17 cellular contexts compared by ENCODE assay signal in genomic region chr2:192146069-192147006, GRCh38. TPM values are rescaled to one million over a fixed set of nuclear protein-coding genes. Genes with fewer than 3 reads are reported as not detected.
A peak's percentile ranks its signal among the peaks of the same experiment; 100 is the strongest.
DNase-seq lines count a peak whose midpoint lies in the region; ATAC-seq and TF ChIP-seq lines count a peak whose summit lies in the region.
"Had no signal": no experiment of that assay in that cellular context is flagged by ENCODE, and none has a peak within 500 bp of the region (broad histone marks: within the 10 kb centered on the region; RNA-seq: fewer than 3 reads in every experiment).

No MANE protein-coding gene starts in this region.

- DNase-seq in HFFc6 (peak; percentile 54), astrocyte of the spinal cord (ENCODE audit: low read depth, low spot score) (peak; percentile 83), iris pigment epithelial cell (ENCODE audit: low read depth) (peak; percentile 82), NCI-H510A treated with DMSO at 0.1 percent for 48 hours (lab: John Stamatoyannopoulos, UW) (no peak), cerebellar cortex (ENCODE audit: low spot score) (no peak), hepatic stellate cell (ENCODE audit: low spot score) (no peak)
- DNase-seq: activated CD4-positive, alpha-beta T cell treated with anti-CD3 and anti-CD28 coated beads for 4 hours; activated gamma-delta T cell; NCI-H2081; Right ventricle myocardium superior; stimulated activated CD4-positive, alpha-beta T cell treated with anti-CD3 and anti-CD28 coated beads, Interleukin-15, amount 100 ng/mL, for 24 hours had no signal

- no peaks in the 10 kb centered on the region for H3K36me3 ChIP-seq in ACC112 (ENCODE audit: insufficient read depth, low read length)

- H3K79me2 ChIP-seq in ACC112 (ENCODE audit: control insufficient read depth, insufficient read depth, low read length, unreplicated experiment): no peaks in the 10 kb centered on the region

- H3K27me3 ChIP-seq in ACC112 (ENCODE audit: insufficient read depth, low read length): no peaks in the 10 kb centered on the region

- peak overlapping the region; percentile 44 for H3K27ac Mint-ChIP-seq in HFFc6

- H3K27ac ChIP-seq in ACC112 (ENCODE audit: low read depth, low read length): peak overlapping the region; percentile 83
- H3K27ac ChIP-seq: C4-2B had no signal

- H3K9me3 Mint-ChIP-seq in HFFc6: no peaks in the 10 kb centered on the region

- peak overlapping the region; percentile 72 for H2AFZ ChIP-seq in ACC112 (ENCODE audit: low read length, unreplicated experiment)

- no peaks in the 10 kb centered on the region for H3K36me3 Mint-ChIP-seq in HFFc6 (ENCODE audit: low read depth)

- no peaks in the 10 kb centered on the region; the same call in 1 of the 2 replicates for H3K27me3 Mint-ChIP-seq in HFFc6 (ENCODE audit: insufficient read depth)

- in situ Hi-C loops in astrocyte of the spinal cord (cut with HindIII; ENCODE audit: low sequenced_read_pairs): no loop called here

- peak overlapping the region; percentile 45 for H3K4me3 ChIP-seq in ACC112 (ENCODE audit: low read depth, low read length)
- no peak overlapping the region for H3K4me3 ChIP-seq in astrocyte of the spinal cord (ENCODE audit: low read depth, low read length)
- H3K4me3 ChIP-seq: GM12878 had no signal

- no peak for TF ChIP-seq CTCF in HFFc6 (IDR thresholded peaks at IDR 0.05)
- TF ChIP-seq CTCF in astrocyte of the spinal cord (IDR thresholded peaks at IDR 0.05; ENCODE audit: low read depth, low read length): no peak

- H3K4me1 ChIP-seq in ACC112 (ENCODE audit: control insufficient read depth, insufficient read depth, low read length, unreplicated experiment): peaks cover 33% of the 10 kb centered on the region

- no peak overlapping the region for H3K4me3 Mint-ChIP-seq in HFFc6

- peaks cover 41% of the 10 kb centered on the region for H3K4me1 Mint-ChIP-seq in HFFc6 (ENCODE audit: low read depth)

- ATAC-seq in GM18870 (IDR thresholded peaks at IDR 0.05; ENCODE audit: unreplicated experiment): no peak
- ATAC-seq: GM12878, HepG2 had no signal

RNA-seq across cellular contexts. Expression of gene TMEFF2, which starts 48.4 kb away (rescaled TPM):
- under 1 TPM in 3 of 6 experiments, not detected in 3; 0.18 to 0.25 (median 0.22) TPM for total RNA-seq in HFFc6 (2021; fragmentation: NEBNext Ultra II Directional; extraction: Animal tissue kit (Norgen Biotek cat#: 25700))
- total RNA-seq: dermis microvascular lymphatic vessel endothelial cell, GM12878, HepG2 had no signal

Comparison
In these comparisons a context has a peak if more than half of its experiments do, and no peak if none do; other contexts are left out.
1. DNase-seq: peak in HFFc6 (single experiment), astrocyte of the spinal cord (single experiment) and iris pigment epithelial cell (single experiment); none in NCI-H510A treated with DMSO at 0.1 percent for 48 hours (single experiment), cerebellar cortex (single experiment) and hepatic stellate cell (single experiment).